2 cellular contexts compared by ENCODE assay signal in the genomic region with DNA sequence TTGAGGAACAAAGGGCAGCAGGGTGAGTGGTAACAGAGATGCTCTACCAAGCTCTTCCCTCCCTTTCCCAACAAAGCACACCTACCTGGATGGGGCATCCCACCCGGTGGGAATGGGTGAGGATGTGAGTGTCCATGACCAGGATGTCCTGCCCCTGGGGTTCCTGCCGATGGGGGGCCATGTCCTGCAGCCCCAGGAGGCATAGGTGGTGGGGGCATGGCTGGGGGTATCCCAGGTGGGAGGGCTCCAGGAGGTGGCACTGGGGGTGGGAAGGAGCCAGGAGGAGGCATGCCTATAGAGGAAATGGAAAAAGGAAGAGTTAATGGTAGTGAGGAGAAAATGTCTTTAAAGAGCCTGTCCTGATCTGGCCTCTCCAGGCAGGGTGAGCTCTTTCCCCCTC.
TF ChIP-seq lines count a peak whose summit lies in the region.

No MANE protein-coding gene starts in this region.

TF ChIP-seq in GM12878, 131 proteins besides CTCF, POLR2A, EP300 and RAD21:
- TF ChIP-seq ZSCAN29 (IDR thresholded peaks at IDR 0.05), result no peak
- no peak for TF ChIP-seq SMARCA5 (IDR thresholded peaks at IDR 0.05)
- TF ChIP-seq ZNF24 (IDR thresholded peaks at IDR 0.05), result no peak
- TF ChIP-seq ZNF207 (IDR thresholded peaks at IDR 0.05; ENCODE audit: borderline replicate concordance), result no peak
- TF ChIP-seq EZH2 (IDR thresholded peaks at IDR 0.05; ENCODE audit: borderline replicate concordance, control insufficient read depth, low read depth, low read length), result no peak
- no peak for TF ChIP-seq CBX5 (IDR thresholded peaks at IDR 0.05; ENCODE audit: low read depth)
- TF ChIP-seq HDAC2 (IDR thresholded peaks at IDR 0.05), result no peak
- no peak for TF ChIP-seq SIX5 (IDR thresholded peaks at IDR 0.05; ENCODE audit: low read depth, low read length, severe bottlenecking)
- no peak for TF ChIP-seq KAT2A (conservative IDR thresholded peaks at IDR 0.05; ENCODE audit: control insufficient read depth, low read depth, low read length)
- no peak for TF ChIP-seq SRF (IDR thresholded peaks at IDR 0.05; ENCODE audit: low read depth in 2 of 2, low read length in 2 of 2)
- TF ChIP-seq, protein P1, sequence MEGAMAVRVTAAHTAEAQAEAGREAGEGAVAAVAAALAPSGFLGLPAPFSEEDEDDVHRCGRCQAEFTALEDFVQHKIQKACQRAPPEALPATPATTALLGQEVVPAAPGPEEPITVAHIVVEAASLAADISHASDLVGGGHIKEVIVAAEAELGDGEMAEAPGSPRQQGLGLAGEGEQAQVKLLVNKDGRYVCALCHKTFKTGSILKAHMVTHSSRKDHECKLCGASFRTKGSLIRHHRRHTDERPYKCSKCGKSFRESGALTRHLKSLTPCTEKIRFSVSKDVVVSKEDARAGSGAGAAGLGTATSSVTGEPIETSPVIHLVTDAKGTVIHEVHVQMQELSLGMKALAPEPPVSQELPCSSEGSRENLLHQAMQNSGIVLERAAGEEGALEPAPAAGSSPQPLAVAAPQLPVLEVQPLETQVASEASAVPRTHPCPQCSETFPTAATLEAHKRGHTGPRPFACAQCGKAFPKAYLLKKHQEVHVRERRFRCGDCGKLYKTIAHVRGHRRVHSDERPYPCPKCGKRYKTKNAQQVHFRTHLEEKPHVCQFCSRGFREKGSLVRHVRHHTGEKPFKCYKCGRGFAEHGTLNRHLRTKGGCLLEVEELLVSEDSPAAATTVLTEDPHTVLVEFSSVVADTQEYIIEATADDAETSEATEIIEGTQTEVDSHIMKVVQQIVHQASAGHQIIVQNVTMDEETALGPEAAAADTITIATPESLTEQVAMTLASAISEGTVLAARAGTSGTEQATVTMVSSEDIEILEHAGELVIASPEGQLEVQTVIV (IDR thresholded peaks at IDR 0.05; ENCODE audit: borderline replicate concordance, partially characterized antibody), result no peak
- no peak for TF ChIP-seq PAX5 (IDR thresholded peaks at IDR 0.05; ENCODE audit: borderline replicate concordance, low read depth, low read length)
- TF ChIP-seq DPF2 (IDR thresholded peaks at IDR 0.05), result no peak
- TF ChIP-seq, protein P2, sequence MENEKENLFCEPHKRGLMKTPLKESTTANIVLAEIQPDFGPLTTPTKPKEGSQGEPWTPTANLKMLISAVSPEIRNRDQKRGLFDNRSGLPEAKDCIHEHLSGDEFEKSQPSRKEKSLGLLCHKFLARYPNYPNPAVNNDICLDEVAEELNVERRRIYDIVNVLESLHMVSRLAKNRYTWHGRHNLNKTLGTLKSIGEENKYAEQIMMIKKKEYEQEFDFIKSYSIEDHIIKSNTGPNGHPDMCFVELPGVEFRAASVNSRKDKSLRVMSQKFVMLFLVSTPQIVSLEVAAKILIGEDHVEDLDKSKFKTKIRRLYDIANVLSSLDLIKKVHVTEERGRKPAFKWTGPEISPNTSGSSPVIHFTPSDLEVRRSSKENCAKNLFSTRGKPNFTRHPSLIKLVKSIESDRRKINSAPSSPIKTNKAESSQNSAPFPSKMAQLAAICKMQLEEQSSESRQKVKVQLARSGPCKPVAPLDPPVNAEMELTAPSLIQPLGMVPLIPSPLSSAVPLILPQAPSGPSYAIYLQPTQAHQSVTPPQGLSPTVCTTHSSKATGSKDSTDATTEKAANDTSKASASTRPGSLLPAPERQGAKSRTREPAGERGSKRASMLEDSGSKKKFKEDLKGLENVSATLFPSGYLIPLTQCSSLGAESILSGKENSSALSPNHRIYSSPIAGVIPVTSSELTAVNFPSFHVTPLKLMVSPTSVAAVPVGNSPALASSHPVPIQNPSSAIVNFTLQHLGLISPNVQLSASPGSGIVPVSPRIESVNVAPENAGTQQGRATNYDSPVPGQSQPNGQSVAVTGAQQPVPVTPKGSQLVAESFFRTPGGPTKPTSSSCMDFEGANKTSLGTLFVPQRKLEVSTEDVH (IDR thresholded peaks at IDR 0.05; ENCODE audit: low read depth, partially characterized antibody), result no peak

TF ChIP-seq in neural cell, 6 proteins besides CTCF, POLR2A, EP300 and RAD21:
- TF ChIP-seq POLR2AphosphoS5 (IDR thresholded peaks at IDR 0.05) (no peak), MXI1 (conservative IDR thresholded peaks at IDR 0.05; ENCODE audit: poor library complexity, severe bottlenecking) (no peak), TAF1 (IDR thresholded peaks at IDR 0.05; ENCODE audit: low read depth) (no peak), EZH2 (IDR thresholded peaks at IDR 0.05; ENCODE audit: borderline replicate concordance, insufficient read depth, low read length, poor library complexity, severe bottlenecking) (no peak)
- TF ChIP-seq, protein P3, sequence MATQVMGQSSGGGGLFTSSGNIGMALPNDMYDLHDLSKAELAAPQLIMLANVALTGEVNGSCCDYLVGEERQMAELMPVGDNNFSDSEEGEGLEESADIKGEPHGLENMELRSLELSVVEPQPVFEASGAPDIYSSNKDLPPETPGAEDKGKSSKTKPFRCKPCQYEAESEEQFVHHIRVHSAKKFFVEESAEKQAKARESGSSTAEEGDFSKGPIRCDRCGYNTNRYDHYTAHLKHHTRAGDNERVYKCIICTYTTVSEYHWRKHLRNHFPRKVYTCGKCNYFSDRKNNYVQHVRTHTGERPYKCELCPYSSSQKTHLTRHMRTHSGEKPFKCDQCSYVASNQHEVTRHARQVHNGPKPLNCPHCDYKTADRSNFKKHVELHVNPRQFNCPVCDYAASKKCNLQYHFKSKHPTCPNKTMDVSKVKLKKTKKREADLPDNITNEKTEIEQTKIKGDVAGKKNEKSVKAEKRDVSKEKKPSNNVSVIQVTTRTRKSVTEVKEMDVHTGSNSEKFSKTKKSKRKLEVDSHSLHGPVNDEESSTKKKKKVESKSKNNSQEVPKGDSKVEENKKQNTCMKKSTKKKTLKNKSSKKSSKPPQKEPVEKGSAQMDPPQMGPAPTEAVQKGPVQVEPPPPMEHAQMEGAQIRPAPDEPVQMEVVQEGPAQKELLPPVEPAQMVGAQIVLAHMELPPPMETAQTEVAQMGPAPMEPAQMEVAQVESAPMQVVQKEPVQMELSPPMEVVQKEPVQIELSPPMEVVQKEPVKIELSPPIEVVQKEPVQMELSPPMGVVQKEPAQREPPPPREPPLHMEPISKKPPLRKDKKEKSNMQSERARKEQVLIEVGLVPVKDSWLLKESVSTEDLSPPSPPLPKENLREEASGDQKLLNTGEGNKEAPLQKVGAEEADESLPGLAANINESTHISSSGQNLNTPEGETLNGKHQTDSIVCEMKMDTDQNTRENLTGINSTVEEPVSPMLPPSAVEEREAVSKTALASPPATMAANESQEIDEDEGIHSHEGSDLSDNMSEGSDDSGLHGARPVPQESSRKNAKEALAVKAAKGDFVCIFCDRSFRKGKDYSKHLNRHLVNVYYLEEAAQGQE (IDR thresholded peaks at IDR 0.05; ENCODE audit: borderline replicate concordance), result no peak
